9 cellular contexts compared by ENCODE assay signal in genomic region chr11:73227571-73228211, GRCh38. TPM values are rescaled to one million over a fixed set of nuclear protein-coding genes. Genes with fewer than 3 reads are reported as not detected.
DNase-seq lines count a peak whose midpoint lies in the region; ATAC-seq and TF ChIP-seq lines count a peak whose summit lies in the region.
"Had no signal": no experiment of that assay in that cellular context is flagged by ENCODE, and none has a peak within 500 bp of the region (broad histone marks: within the 10 kb centered on the region; RNA-seq: fewer than 3 reads in every experiment).

No MANE protein-coding gene starts in this region.

- no peak for TF ChIP-seq EP300 in suprapubic skin (IDR thresholded peaks at IDR 0.05)

- no peak for TF ChIP-seq POLR2A in Peyer's patch (IDR thresholded peaks at IDR 0.05)
- no peak for TF ChIP-seq POLR2A in suprapubic skin (IDR thresholded peaks at IDR 0.05)

- H3K4me1 ChIP-seq in Peyer's patch (peaks cover 0 to 9% (median 0%) of the 10 kb centered on the region in 4 donors), suprapubic skin (peaks cover 27% of the 10 kb centered on the region)

- ATAC-seq in HG02938 (IDR thresholded peaks at IDR 0.05; ENCODE audit: unreplicated experiment) = no peak
- ATAC-seq: stimulated activated naive CD8-positive, alpha-beta T cell treated with anti-CD3 and anti-CD28 coated beads, Interleukin-15, Interleukin-2, amounts not matched to agents 100 U/mL and 50 U/mL, for 24 hours had no signal

- H3K9me3 ChIP-seq in Peyer's patch = no peaks in the 10 kb centered on the region
- no peaks in the 10 kb centered on the region for H3K9me3 ChIP-seq in suprapubic skin

- no peak overlapping the region for H3K27ac ChIP-seq in Peyer's patch
- H3K27ac ChIP-seq in suprapubic skin = no peak overlapping the region

- no peaks in the 10 kb centered on the region for H3K27me3 ChIP-seq in Peyer's patch
- H3K27me3 ChIP-seq in kidney epithelial cell (ENCODE audit: control insufficient read depth, insufficient read depth, low read length) = no peaks in the 10 kb centered on the region
- H3K27me3 ChIP-seq in suprapubic skin = no peaks in the 10 kb centered on the region

- DNase-seq in HuH-7 (ENCODE audit: low spot score) = peak; percentile 3
- DNase-seq in Peyer's patch = peak in 2 of 3 donors; percentile 64 to 77
- no peak for DNase-seq in kidney epithelial cell (ENCODE audit: low read depth)
- peak; percentile 63 to 81 for DNase-seq in suprapubic skin (ENCODE audit: low spot score in 2 of 2)
- DNase-seq in effector CD8-positive, alpha-beta T cell (lab: John Stamatoyannopoulos, UW) = no peak
- no peak for DNase-seq in kidney glomerular epithelial cell (lab: John Stamatoyannopoulos, UW)
- DNase-seq: NCI-H187 treated with DMSO at 0.1 percent for 48 hours; stimulated activated naive CD8-positive, alpha-beta T cell treated with anti-CD3 and anti-CD28 coated beads, Interleukin-15, Interleukin-2, amounts not matched to agents 100 U/mL and 50 U/mL, for 24 hours had no signal

- TF ChIP-seq CTCF in Peyer's patch (IDR thresholded peaks at IDR 0.05) (peak in 3 of 6 experiments; percentile 40 to 51 (median 50)), kidney epithelial cell (IDR thresholded peaks at IDR 0.05; ENCODE audit: insufficient read depth, low read length, poor library complexity, severe bottlenecking) (peak; percentile 1), suprapubic skin (IDR thresholded peaks at IDR 0.05) (no peak)

- WGBS in suprapubic skin = 70% methylated on average over 4 of the region's 12 CpGs

- no peak overlapping the region for H3K4me3 ChIP-seq in Peyer's patch
- no peak overlapping the region for H3K4me3 ChIP-seq in kidney epithelial cell (ENCODE audit: low read depth, low read length)
- no peak overlapping the region for H3K4me3 ChIP-seq in suprapubic skin

- H3K36me3 ChIP-seq in Peyer's patch = no peaks in the 10 kb centered on the region
- no peaks in the 10 kb centered on the region for H3K36me3 ChIP-seq in kidney epithelial cell (ENCODE audit: control insufficient read depth, insufficient read depth, low read length)
- no peaks in the 10 kb centered on the region for H3K36me3 ChIP-seq in suprapubic skin

RNA-seq across cellular contexts. Expression of gene P2RY2, which starts 9.6 kb away (rescaled TPM):
- 10 to 100 TPM in 3 of 4 donors, 1 to 10 TPM in 1; 6.6 to 42.7 (median 33.5) TPM for total RNA-seq in Peyer's patch
- 4.2 and 4.5 TPM in 2 replicates for total RNA-seq in kidney epithelial cell
- 10 to 100 TPM in 3 of 4 donors, 1 to 10 TPM in 1; 5.5 to 15.9 (median 12.8) TPM for total RNA-seq in suprapubic skin

RNA-seq across cellular contexts. Expression of gene P2RY6, which starts 44.4 kb away (rescaled TPM):
- total RNA-seq in Peyer's patch (1 to 10 TPM in 3 of 4 donors, not detected in 1; 1.5 to 6.6 (median 2.3) TPM), kidney epithelial cell (4.5 and 6.1 TPM in 2 replicates), suprapubic skin (under 1 TPM in 3 of 4 donors, not detected in 1; 0.38 to 0.89 (median 0.38) TPM)

Comparison
In these comparisons a context has a peak if more than half of its experiments do, and no peak if none do; other contexts are left out.
1. DNase-seq: peak in HuH-7 (single experiment), Peyer's patch (2 of 3) and suprapubic skin (2 of 2); none in kidney epithelial cell (single experiment), effector CD8-positive, alpha-beta T cell (single experiment) and kidney glomerular epithelial cell (single experiment).